Comparison of ENCODE assay signal across 21 cellular contexts in genomic region chr1:170685166-170685565, GRCh38. TPM values are rescaled to one million over a fixed set of nuclear protein-coding genes. Genes with fewer than 3 reads are reported as not detected.
DNase-seq lines count a peak whose midpoint lies in the region; ATAC-seq, FAIRE-seq and TF ChIP-seq lines count a peak whose summit lies in the region.
"Had no signal": no experiment of that assay in that cellular context is flagged by ENCODE, and none has a peak within 500 bp of the region (broad histone marks: within the 10 kb centered on the region; RNA-seq: fewer than 3 reads in every experiment).

No MANE protein-coding gene starts in this region.

- H3K4me1 Mint-ChIP-seq in HFFc6 (ENCODE audit: low read depth) (peaks cover 94% of the 10 kb centered on the region), chondrocyte (ENCODE audit: low read depth) (peaks cover 92% of the 10 kb centered on the region)
- H3K4me1 Mint-ChIP-seq: GM23338 had no signal

- ATAC-seq in GM21737 (IDR thresholded peaks at IDR 0.05; ENCODE audit: unreplicated experiment): no peak
- ATAC-seq: GM12878, GM23338, left colon, mucosa of descending colon had no signal

- peak; percentile 27 for FAIRE-seq in A204.1 (lab: Jason Lieb, UNC)
- FAIRE-seq: GM12878, small intestine had no signal

- peak overlapping the region; percentile 85 for H3K27ac Mint-ChIP-seq in HFFc6
- H3K27ac Mint-ChIP-seq in chondrocyte (ENCODE audit: unreplicated experiment): peak overlapping the region; percentile 96
- H3K27ac Mint-ChIP-seq: GM23338 had no signal

- H3K27me3 Mint-ChIP-seq in HFFc6 (ENCODE audit: insufficient read depth) (0 out of 2 replicates have a peak, but pooled peaks cover 2% of the 10 kb centered on the region), chondrocyte (ENCODE audit: low read depth) (no peaks in the 10 kb centered on the region)

- no peaks in the 10 kb centered on the region for H3K9me3 Mint-ChIP-seq in HFFc6
- no peaks in the 10 kb centered on the region for H3K9me3 Mint-ChIP-seq in chondrocyte (ENCODE audit: low read depth)
- H3K9me3 Mint-ChIP-seq: GM23338 had no signal

- peaks cover 66% of the 10 kb centered on the region for H3K36me3 Mint-ChIP-seq in HFFc6 (ENCODE audit: low read depth)
- H3K36me3 Mint-ChIP-seq in chondrocyte (ENCODE audit: low read depth): peaks cover 2% of the 10 kb centered on the region

- TF ChIP-seq CTCF in HFFc6 (IDR thresholded peaks at IDR 0.05) (no peak), chondrocyte (IDR thresholded peaks at IDR 0.05) (no peak)

- H3K4me3 Mint-ChIP-seq in HFFc6 (peak overlapping the region; percentile 76), chondrocyte (ENCODE audit: unreplicated experiment) (peak overlapping the region; percentile 23)
- H3K4me3 Mint-ChIP-seq: GM23338 had no signal

- DNase-seq in HFFc6: peak; percentile 75
- DNase-seq in chondrocyte (ENCODE audit: low spot score): no peak
- DNase-seq in non-pigmented ciliary epithelial cell (ENCODE audit: low read depth): peak; percentile 70
- no peak for DNase-seq in HPDE6-E6E7 (ENCODE audit: extremely low spot score)
- no peak for DNase-seq in NCI-H187 (lab: John Stamatoyannopoulos, UW)
- no peak for DNase-seq in NCI-H526 (lab: John Stamatoyannopoulos, UW)
- DNase-seq: activated CD4-positive, CD25-positive, alpha-beta regulatory T cell treated with anti-CD3 and anti-CD28 coated beads, Interleukin-2, amount 50 U/mL, for 72 hours; activated gamma-delta T cell; left colon; mucosa of descending colon; NCI-H2227 treated with DMSO at 0.1 percent for 48 hours; NK-92 treated with Interleukin-12 subunit alpha and Interleukin-12 subunit beta, amount 100 ng/mL, for 24 hours; occipital lobe; SHP77; small intestine; T-helper 2 cell; transverse colon had no signal

RNA-seq across cellular contexts. Expression of gene PRRX1, which starts 21.2 kb away (rescaled TPM):
- total RNA-seq in HFFc6 (2021; fragmentation: NEBNext Ultra II Directional; extraction: Animal tissue kit (Norgen Biotek cat#: 25700)): 100 to 1,000 TPM; 151 to 310 (median 270) TPM
- total RNA-seq in chondrocyte: 158 to 224 TPM (median 168 TPM) in 3 replicates
- total RNA-seq: GM23338 had no signal

Comparison
In these comparisons a context has a peak if more than half of its experiments do, and no peak if none do; other contexts are left out.
1. DNase-seq: peak in HFFc6 (single experiment) and non-pigmented ciliary epithelial cell (single experiment); none in chondrocyte (single experiment), HPDE6-E6E7 (single experiment), NCI-H187 (0 of 2) and NCI-H526 (0 of 2).